Comparison of ENCODE assay signal across 1 cellular context in genomic region chr1:28642056-28642846, GRCh38.
A peak's percentile ranks its signal among the peaks of the same experiment; 100 is the strongest.
TF ChIP-seq lines count a peak whose summit lies in the region.

No MANE protein-coding gene starts in this region.

TF ChIP-seq in K562, 482 proteins besides CTCF, POLR2A, EP300 and RAD21:
- TF ChIP-seq IRF2 (CRISPR knock-in tag; IDR thresholded peaks at IDR 0.05) (no peak), NONO (IDR thresholded peaks at IDR 0.05; ENCODE audit: low read depth in 2 of 2, low read length in 1 of 2) (0 out of 4 replicates have a peak, but pooled peaks of 1 of the 2 experiments have one; percentile 29), GTF2E2 (tag; IDR thresholded peaks at IDR 0.05) (peak; percentile 93; the same call in 1 of the 2 replicates), NR2C2 (CRISPR knock-in tag; IDR thresholded peaks at IDR 0.05) (0 out of 2 replicates have a peak, but pooled peaks have one; percentile 73), NR2C2 (tag; IDR thresholded peaks at IDR 0.05) (no peak), STAT5B (CRISPR knock-in tag; IDR thresholded peaks at IDR 0.05) (no peak), PHB (CRISPR knock-in tag; IDR thresholded peaks at IDR 0.05) (no peak), BRD9 (IDR thresholded peaks at IDR 0.05; ENCODE audit: low read depth, partially characterized antibody) (peak; percentile 68), ZFP91 (CRISPR knock-in tag; IDR thresholded peaks at IDR 0.05) (peak; percentile 32; the same call in 1 of the 2 replicates), MCM3 (IDR thresholded peaks at IDR 0.05) (no peak), PYGO2 (tag; IDR thresholded peaks at IDR 0.05) (no peak), NR1H2 (CRISPR knock-in tag; IDR thresholded peaks at IDR 0.05) (peak; percentile 84; the same call in 1 of the 2 replicates), ZBTB7A (IDR thresholded peaks at IDR 0.05; ENCODE audit: borderline replicate concordance, control insufficient read depth, low read depth, low read length) (peak; percentile 36; the same call in 1 of the 2 replicates), NR2F6 (CRISPR knock-in tag; IDR thresholded peaks at IDR 0.05) (peak; percentile 54; the same call in 1 of the 2 replicates), ZBTB26 (CRISPR knock-in tag; IDR thresholded peaks at IDR 0.05) (peak; percentile 27; the same call in 1 of the 2 replicates), NFIC (IDR thresholded peaks at IDR 0.05) (peak; percentile 4; the same call in 1 of the 2 replicates), TEAD2 (tag; IDR thresholded peaks at IDR 0.05) (no peak), ZNF165 (CRISPR knock-in tag; IDR thresholded peaks at IDR 0.05; ENCODE audit: borderline replicate concordance) (peak; percentile 51; the same call in 1 of the 2 replicates), SAP30 (IDR thresholded peaks at IDR 0.05; ENCODE audit: borderline replicate concordance, insufficient read depth, low read depth, low read length, poor library complexity, severe bottlenecking) (no peak), ZSCAN29 (IDR thresholded peaks at IDR 0.05) (peak; percentile 59), ZNF146 (CRISPR knock-in tag; IDR thresholded peaks at IDR 0.05; ENCODE audit: unreplicated experiment) (no peak), TEAD4 (IDR thresholded peaks at IDR 0.05; ENCODE audit: low read length) (no peak), TEAD4 (CRISPR knock-in tag; IDR thresholded peaks at IDR 0.05; ENCODE audit: borderline replicate concordance) (no peak), GTF2A2 (tag; IDR thresholded peaks at IDR 0.05) (0 out of 2 replicates have a peak, but pooled peaks have one; percentile 13)
- TF ChIP-seq, protein P1, sequence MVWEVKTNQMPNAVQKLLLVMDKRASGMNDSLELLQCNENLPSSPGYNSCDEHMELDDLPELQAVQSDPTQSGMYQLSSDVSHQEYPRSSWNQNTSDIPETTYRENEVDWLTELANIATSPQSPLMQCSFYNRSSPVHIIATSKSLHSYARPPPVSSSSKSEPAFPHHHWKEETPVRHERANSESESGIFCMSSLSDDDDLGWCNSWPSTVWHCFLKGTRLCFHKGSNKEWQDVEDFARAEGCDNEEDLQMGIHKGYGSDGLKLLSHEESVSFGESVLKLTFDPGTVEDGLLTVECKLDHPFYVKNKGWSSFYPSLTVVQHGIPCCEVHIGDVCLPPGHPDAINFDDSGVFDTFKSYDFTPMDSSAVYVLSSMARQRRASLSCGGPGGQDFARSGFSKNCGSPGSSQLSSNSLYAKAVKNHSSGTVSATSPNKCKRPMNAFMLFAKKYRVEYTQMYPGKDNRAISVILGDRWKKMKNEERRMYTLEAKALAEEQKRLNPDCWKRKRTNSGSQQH (CRISPR knock-in tag; IDR thresholded peaks at IDR 0.05): 0 out of 2 replicates have a peak, but pooled peaks have one; percentile 6
- TF ChIP-seq, protein P2, sequence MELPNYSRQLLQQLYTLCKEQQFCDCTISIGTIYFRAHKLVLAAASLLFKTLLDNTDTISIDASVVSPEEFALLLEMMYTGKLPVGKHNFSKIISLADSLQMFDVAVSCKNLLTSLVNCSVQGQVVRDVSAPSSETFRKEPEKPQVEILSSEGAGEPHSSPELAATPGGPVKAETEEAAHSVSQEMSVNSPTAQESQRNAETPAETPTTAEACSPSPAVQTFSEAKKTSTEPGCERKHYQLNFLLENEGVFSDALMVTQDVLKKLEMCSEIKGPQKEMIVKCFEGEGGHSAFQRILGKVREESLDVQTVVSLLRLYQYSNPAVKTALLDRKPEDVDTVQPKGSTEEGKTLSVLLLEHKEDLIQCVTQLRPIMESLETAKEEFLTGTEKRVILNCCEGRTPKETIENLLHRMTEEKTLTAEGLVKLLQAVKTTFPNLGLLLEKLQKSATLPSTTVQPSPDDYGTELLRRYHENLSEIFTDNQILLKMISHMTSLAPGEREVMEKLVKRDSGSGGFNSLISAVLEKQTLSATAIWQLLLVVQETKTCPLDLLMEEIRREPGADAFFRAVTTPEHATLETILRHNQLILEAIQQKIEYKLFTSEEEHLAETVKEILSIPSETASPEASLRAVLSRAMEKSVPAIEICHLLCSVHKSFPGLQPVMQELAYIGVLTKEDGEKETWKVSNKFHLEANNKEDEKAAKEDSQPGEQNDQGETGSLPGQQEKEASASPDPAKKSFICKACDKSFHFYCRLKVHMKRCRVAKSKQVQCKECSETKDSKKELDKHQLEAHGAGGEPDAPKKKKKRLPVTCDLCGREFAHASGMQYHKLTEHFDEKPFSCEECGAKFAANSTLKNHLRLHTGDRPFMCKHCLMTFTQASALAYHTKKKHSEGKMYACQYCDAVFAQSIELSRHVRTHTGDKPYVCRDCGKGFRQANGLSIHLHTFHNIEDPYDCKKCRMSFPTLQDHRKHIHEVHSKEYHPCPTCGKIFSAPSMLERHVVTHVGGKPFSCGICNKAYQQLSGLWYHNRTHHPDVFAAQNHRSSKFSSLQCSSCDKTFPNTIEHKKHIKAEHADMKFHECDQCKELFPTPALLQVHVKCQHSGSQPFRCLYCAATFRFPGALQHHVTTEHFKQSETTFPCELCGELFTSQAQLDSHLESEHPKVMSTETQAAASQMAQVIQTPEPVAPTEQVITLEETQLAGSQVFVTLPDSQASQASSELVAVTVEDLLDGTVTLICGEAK (IDR thresholded peaks at IDR 0.05): no peak
- TF ChIP-seq, protein P2 (CRISPR knock-in tag; IDR thresholded peaks at IDR 0.05): peak; percentile 61; the same call in 1 of the 2 replicates
- TF ChIP-seq, protein P3, sequence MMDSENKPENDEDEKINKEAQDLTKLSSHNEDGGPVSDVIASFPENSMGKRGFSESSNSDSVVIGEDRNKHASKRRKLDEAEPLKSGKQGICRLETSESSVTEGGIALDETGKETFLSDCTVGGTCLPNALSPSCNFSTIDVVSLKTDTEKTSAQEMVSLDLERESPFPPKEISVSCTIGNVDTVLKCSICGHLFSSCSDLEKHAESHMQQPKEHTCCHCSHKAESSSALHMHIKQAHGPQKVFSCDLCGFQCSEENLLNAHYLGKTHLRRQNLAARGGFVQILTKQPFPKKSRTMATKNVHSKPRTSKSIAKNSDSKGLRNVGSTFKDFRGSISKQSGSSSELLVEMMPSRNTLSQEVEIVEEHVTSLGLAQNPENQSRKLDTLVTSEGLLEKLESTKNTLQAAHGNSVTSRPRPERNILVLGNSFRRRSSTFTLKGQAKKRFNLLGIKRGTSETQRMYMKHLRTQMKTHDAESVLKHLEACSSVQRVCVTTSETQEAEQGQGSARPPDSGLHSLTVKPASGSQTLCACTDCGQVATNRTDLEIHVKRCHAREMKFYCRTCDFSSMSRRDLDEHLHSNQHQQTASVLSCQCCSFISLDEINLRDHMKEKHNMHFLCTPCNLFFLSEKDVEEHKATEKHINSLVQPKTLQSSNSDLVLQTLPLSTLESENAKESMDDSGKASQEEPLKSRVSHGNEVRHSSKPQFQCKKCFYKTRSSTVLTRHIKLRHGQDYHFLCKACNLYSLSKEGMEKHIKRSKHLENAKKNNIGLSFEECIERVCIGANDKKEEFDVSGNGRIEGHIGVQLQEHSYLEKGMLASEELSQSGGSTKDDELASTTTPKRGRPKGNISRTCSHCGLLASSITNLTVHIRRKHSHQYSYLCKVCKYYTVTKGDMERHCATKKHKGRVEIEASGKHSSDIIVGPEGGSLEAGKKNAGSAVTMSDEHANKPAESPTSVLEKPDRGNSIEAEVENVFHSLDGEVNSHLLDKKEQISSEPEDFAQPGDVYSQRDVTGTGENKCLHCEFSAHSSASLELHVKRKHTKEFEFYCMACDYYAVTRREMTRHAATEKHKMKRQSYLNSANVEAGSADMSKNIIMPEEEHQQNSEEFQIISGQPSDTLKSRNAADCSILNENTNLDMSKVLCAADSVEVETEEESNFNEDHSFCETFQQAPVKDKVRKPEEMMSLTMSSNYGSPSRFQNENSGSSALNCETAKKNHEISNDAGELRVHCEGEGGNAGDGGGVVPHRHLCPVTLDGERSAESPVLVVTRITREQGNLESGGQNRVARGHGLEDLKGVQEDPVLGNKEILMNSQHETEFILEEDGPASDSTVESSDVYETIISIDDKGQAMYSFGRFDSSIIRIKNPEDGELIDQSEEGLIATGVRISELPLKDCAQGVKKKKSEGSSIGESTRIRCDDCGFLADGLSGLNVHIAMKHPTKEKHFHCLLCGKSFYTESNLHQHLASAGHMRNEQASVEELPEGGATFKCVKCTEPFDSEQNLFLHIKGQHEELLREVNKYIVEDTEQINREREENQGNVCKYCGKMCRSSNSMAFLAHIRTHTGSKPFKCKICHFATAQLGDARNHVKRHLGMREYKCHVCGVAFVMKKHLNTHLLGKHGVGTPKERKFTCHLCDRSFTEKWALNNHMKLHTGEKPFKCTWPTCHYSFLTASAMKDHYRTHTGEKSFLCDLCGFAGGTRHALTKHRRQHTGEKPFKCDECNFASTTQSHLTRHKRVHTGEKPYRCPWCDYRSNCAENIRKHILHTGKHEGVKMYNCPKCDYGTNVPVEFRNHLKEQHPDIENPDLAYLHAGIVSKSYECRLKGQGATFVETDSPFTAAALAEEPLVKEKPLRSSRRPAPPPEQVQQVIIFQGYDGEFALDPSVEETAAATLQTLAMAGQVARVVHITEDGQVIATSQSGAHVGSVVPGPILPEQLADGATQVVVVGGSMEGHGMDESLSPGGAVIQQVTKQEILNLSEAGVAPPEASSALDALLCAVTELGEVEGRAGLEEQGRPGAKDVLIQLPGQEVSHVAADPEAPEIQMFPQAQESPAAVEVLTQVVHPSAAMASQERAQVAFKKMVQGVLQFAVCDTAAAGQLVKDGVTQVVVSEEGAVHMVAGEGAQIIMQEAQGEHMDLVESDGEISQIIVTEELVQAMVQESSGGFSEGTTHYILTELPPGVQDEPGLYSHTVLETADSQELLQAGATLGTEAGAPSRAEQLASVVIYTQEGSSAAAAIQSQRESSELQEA (IDR thresholded peaks at IDR 0.05; ENCODE audit: low read depth): peak; percentile 24; the same call in 1 of the 2 replicates
- TF ChIP-seq, protein P4, sequence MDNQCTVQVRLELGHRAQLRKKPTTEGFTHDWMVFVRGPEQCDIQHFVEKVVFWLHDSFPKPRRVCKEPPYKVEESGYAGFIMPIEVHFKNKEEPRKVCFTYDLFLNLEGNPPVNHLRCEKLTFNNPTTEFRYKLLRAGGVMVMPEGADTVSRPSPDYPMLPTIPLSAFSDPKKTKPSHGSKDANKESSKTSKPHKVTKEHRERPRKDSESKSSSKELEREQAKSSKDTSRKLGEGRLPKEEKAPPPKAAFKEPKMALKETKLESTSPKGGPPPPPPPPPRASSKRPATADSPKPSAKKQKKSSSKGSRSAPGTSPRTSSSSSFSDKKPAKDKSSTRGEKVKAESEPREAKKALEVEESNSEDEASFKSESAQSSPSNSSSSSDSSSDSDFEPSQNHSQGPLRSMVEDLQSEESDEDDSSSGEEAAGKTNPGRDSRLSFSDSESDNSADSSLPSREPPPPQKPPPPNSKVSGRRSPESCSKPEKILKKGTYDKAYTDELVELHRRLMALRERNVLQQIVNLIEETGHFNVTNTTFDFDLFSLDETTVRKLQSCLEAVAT (IDR thresholded peaks at IDR 0.05): peak in 1 of 2 experiments; percentile 64; a peak in 1 of 4 replicates
- TF ChIP-seq, protein P5, sequence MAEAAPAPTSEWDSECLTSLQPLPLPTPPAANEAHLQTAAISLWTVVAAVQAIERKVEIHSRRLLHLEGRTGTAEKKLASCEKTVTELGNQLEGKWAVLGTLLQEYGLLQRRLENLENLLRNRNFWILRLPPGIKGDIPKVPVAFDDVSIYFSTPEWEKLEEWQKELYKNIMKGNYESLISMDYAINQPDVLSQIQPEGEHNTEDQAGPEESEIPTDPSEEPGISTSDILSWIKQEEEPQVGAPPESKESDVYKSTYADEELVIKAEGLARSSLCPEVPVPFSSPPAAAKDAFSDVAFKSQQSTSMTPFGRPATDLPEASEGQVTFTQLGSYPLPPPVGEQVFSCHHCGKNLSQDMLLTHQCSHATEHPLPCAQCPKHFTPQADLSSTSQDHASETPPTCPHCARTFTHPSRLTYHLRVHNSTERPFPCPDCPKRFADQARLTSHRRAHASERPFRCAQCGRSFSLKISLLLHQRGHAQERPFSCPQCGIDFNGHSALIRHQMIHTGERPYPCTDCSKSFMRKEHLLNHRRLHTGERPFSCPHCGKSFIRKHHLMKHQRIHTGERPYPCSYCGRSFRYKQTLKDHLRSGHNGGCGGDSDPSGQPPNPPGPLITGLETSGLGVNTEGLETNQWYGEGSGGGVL (CRISPR knock-in tag; IDR thresholded peaks at IDR 0.05): no peak
